Comparison of ENCODE assay signal across 1 cellular context in the genomic region with DNA sequence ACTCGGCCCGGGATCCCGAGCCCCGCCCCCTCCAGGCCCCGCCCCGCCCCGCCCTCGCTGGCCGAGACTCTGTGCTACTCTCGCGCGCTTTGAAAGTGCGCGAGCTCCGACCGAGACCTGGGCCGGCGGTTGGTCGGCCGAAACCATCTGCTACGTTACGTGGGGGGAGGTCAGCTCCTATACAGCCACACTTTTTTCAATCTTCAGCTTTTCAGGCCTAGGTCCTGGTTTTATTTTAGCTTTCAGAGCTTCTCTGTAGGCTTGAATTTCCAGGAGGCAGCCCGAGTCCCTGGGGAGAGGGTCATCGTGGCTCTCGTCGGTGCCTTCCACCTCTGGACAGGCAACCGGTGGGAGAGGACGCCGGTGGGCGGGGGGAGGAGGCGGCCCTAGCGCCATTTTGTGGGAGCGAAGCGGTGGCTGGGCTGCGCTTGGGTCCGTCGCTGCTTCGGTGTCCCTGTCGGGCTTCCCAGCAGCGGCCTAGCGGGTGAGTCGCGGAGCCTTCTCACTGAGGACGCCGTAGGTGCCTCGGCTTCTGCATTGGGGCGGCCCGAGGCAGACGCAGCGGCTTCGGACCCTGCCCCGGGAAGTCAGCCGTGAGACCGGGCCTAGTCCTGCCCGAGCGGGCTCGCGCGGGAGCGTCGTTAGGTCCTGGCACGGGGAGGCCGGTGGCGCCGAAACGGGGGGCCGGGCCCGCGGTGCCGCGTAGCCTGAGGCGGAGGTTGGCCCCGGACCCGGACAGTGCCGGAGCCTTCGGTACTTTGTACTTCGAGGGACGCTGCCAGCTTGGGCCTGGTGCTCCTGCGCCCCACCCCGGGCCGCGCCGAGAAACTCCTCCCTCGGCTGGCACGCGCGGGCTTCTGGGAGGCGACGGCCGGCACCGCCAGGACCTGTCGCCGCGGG.
A peak's percentile ranks its signal among the peaks of the same experiment; 100 is the strongest.
TF ChIP-seq lines count a peak whose summit lies in the region.

A gene (plus strand): TSS at position 395 of the 900 bp plus-strand sequence. CDS start 1,074 bp downstream, outside the sequence.

TF ChIP-seq in GM12878, 131 proteins besides CTCF, POLR2A, EP300 and RAD21 (continued from another document and continues in another):
- TF ChIP-seq, protein P1, sequence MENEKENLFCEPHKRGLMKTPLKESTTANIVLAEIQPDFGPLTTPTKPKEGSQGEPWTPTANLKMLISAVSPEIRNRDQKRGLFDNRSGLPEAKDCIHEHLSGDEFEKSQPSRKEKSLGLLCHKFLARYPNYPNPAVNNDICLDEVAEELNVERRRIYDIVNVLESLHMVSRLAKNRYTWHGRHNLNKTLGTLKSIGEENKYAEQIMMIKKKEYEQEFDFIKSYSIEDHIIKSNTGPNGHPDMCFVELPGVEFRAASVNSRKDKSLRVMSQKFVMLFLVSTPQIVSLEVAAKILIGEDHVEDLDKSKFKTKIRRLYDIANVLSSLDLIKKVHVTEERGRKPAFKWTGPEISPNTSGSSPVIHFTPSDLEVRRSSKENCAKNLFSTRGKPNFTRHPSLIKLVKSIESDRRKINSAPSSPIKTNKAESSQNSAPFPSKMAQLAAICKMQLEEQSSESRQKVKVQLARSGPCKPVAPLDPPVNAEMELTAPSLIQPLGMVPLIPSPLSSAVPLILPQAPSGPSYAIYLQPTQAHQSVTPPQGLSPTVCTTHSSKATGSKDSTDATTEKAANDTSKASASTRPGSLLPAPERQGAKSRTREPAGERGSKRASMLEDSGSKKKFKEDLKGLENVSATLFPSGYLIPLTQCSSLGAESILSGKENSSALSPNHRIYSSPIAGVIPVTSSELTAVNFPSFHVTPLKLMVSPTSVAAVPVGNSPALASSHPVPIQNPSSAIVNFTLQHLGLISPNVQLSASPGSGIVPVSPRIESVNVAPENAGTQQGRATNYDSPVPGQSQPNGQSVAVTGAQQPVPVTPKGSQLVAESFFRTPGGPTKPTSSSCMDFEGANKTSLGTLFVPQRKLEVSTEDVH (IDR thresholded peaks at IDR 0.05; ENCODE audit: low read depth, partially characterized antibody): peak; percentile 70
- TF ChIP-seq FOS (IDR thresholded peaks at IDR 0.05; ENCODE audit: borderline replicate concordance, extremely low read depth, insufficient read length) (no peak), ZNF24 (IDR thresholded peaks at IDR 0.05) (no peak), TBL1XR1 (IDR thresholded peaks at IDR 0.05; ENCODE audit: low read depth, low read length) (no peak), RB1 (IDR thresholded peaks at IDR 0.05; ENCODE audit: borderline replicate concordance) (peak; percentile 85; the same call in 1 of the 2 replicates), FOXK2 (IDR thresholded peaks at IDR 0.05) (peak; percentile 99), CHD4 (IDR thresholded peaks at IDR 0.05) (no peak), KLF5 (IDR thresholded peaks at IDR 0.05; ENCODE audit: partially characterized antibody) (peak; percentile 100), EGR1 (IDR thresholded peaks at IDR 0.05; ENCODE audit: borderline replicate concordance in 1 of 2, low read depth in 2 of 2, low read length in 2 of 2) (peak; percentile 42 to 82), SMAD1 (IDR thresholded peaks at IDR 0.05; ENCODE audit: low read depth, partially characterized antibody) (no peak), SIX5 (IDR thresholded peaks at IDR 0.05; ENCODE audit: low read depth, low read length, severe bottlenecking) (peak; percentile 71), POLR2AphosphoS5 (IDR thresholded peaks at IDR 0.05; ENCODE audit: low read length) (peak; percentile 97), TARDBP (IDR thresholded peaks at IDR 0.05; ENCODE audit: borderline replicate concordance) (peak; percentile 63; the same call in 1 of the 2 replicates), NBN (IDR thresholded peaks at IDR 0.05) (peak; percentile 97; the same call in 1 of the 2 replicates), MTA3 (IDR thresholded peaks at IDR 0.05; ENCODE audit: borderline replicate concordance, low read length) (no peak), ASH2L (IDR thresholded peaks at IDR 0.05; ENCODE audit: borderline replicate concordance, low read depth) (peak; percentile 99), TCF12 (IDR thresholded peaks at IDR 0.05; ENCODE audit: low read depth, low read length) (peak; percentile 52; the same call in 1 of the 2 replicates), POLR2AphosphoS2 (IDR thresholded peaks at IDR 0.05; ENCODE audit: low read depth, low read length) (peak; percentile 83; the same call in 1 of the 2 replicates), MYB (IDR thresholded peaks at IDR 0.05; ENCODE audit: borderline replicate concordance, low read depth, low read length) (peak; percentile 81; the same call in 1 of the 2 replicates), RBBP5 (conservative IDR thresholded peaks at IDR 0.05) (peak; percentile 89; the same call in 1 of the 2 replicates), CBFB (IDR thresholded peaks at IDR 0.05; ENCODE audit: low read depth) (peak; percentile 92), CHD2 (IDR thresholded peaks at IDR 0.05; ENCODE audit: borderline replicate concordance, low read depth, low read length) (peak; percentile 97), RELA (IDR thresholded peaks at IDR 0.05; ENCODE audit: borderline replicate concordance, partially characterized antibody) (peak; percentile 69), RCOR1 (conservative IDR thresholded peaks at IDR 0.05; ENCODE audit: low read depth, low read length) (0 out of 2 replicates have a peak, but pooled peaks have one; percentile 45), SRF (IDR thresholded peaks at IDR 0.05; ENCODE audit: low read depth in 2 of 2, low read length in 2 of 2) (no peak), MEF2B (IDR thresholded peaks at IDR 0.05; ENCODE audit: partially characterized antibody, poor library complexity, severe bottlenecking) (no peak), HDAC2 (IDR thresholded peaks at IDR 0.05) (no peak), STAT3 (IDR thresholded peaks at IDR 0.05; ENCODE audit: low read depth, low read length) (no peak), MTA2 (IDR thresholded peaks at IDR 0.05; ENCODE audit: low read depth) (peak; percentile 23), NR2C2 (IDR thresholded peaks at IDR 0.05; ENCODE audit: borderline replicate concordance, control insufficient read depth, insufficient read length, low read depth) (no peak), SREBF1 (IDR thresholded peaks at IDR 0.05; ENCODE audit: low read length) (peak; percentile 98), KDM1A (IDR thresholded peaks at IDR 0.05; ENCODE audit: borderline replicate concordance) (no peak), POU2F2 (IDR thresholded peaks at IDR 0.05; ENCODE audit: borderline replicate concordance, low read depth, low read length) (peak; percentile 74; the same call in 2 of the 3 replicates), CREB1 (IDR thresholded peaks at IDR 0.05; ENCODE audit: low read depth) (peak; percentile 57), MYC (IDR thresholded peaks at IDR 0.05; ENCODE audit: insufficient read depth, insufficient read length, insufficient replicate concordance, low read length, severe bottlenecking) (peak; percentile 43), MXI1 (IDR thresholded peaks at IDR 0.05; ENCODE audit: low read depth, low read length) (no peak), CEBPB (IDR thresholded peaks at IDR 0.05; ENCODE audit: borderline replicate concordance in 1 of 2, low read depth in 2 of 2, low read length in 2 of 2) (no peak), DPF2 (IDR thresholded peaks at IDR 0.05) (peak; percentile 84; the same call in 1 of the 2 replicates), KAT2A (conservative IDR thresholded peaks at IDR 0.05; ENCODE audit: control insufficient read depth, low read depth, low read length) (no peak), IKZF1 (conservative IDR thresholded peaks at IDR 0.05) (peak; percentile 74), PML (IDR thresholded peaks at IDR 0.05; ENCODE audit: low read length) (peak; percentile 66), ZNF622 (IDR thresholded peaks at IDR 0.05) (no peak), SMARCA5 (IDR thresholded peaks at IDR 0.05) (no peak), ZNF217 (IDR thresholded peaks at IDR 0.05) (no peak), RAD51 (IDR thresholded peaks at IDR 0.05) (no peak)
- TF ChIP-seq, protein P2, sequence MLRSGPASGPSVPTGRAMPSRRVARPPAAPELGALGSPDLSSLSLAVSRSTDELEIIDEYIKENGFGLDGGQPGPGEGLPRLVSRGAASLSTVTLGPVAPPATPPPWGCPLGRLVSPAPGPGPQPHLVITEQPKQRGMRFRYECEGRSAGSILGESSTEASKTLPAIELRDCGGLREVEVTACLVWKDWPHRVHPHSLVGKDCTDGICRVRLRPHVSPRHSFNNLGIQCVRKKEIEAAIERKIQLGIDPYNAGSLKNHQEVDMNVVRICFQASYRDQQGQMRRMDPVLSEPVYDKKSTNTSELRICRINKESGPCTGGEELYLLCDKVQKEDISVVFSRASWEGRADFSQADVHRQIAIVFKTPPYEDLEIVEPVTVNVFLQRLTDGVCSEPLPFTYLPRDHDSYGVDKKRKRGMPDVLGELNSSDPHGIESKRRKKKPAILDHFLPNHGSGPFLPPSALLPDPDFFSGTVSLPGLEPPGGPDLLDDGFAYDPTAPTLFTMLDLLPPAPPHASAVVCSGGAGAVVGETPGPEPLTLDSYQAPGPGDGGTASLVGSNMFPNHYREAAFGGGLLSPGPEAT (IDR thresholded peaks at IDR 0.05; ENCODE audit: low read depth): peak; percentile 99
- TF ChIP-seq, protein P3, sequence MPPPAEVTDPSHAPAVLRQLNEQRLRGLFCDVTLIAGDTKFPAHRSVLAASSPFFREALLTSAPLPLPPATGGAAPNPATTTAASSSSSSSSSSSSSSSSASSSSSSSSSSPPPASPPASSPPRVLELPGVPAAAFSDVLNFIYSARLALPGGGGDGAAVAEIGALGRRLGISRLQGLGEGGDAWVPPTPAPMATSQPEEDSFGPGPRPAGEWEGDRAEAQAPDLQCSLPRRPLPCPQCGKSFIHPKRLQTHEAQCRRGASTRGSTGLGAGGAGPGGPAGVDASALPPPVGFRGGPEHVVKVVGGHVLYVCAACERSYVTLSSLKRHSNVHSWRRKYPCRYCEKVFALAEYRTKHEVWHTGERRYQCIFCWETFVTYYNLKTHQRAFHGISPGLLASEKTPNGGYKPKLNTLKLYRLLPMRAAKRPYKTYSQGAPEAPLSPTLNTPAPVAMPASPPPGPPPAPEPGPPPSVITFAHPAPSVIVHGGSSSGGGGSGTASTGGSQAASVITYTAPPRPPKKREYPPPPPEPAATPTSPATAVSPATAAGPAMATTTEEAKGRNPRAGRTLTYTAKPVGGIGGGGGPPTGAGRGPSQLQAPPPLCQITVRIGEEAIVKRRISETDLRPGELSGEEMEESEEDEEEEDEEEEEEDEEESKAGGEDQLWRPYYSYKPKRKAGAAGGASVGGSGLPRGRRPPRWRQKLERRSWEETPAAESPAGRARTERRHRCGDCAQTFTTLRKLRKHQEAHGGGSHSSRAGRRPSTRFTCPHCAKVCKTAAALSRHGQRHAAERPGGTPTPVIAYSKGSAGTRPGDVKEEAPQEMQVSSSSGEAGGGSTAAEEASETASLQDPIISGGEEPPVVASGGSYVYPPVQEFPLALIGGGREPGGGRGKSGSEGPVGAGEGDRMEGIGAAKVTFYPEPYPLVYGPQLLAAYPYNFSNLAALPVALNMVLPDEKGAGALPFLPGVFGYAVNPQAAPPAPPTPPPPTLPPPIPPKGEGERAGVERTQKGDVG (CRISPR knock-in tag; IDR thresholded peaks at IDR 0.05): no peak
- TF ChIP-seq, protein P4, sequence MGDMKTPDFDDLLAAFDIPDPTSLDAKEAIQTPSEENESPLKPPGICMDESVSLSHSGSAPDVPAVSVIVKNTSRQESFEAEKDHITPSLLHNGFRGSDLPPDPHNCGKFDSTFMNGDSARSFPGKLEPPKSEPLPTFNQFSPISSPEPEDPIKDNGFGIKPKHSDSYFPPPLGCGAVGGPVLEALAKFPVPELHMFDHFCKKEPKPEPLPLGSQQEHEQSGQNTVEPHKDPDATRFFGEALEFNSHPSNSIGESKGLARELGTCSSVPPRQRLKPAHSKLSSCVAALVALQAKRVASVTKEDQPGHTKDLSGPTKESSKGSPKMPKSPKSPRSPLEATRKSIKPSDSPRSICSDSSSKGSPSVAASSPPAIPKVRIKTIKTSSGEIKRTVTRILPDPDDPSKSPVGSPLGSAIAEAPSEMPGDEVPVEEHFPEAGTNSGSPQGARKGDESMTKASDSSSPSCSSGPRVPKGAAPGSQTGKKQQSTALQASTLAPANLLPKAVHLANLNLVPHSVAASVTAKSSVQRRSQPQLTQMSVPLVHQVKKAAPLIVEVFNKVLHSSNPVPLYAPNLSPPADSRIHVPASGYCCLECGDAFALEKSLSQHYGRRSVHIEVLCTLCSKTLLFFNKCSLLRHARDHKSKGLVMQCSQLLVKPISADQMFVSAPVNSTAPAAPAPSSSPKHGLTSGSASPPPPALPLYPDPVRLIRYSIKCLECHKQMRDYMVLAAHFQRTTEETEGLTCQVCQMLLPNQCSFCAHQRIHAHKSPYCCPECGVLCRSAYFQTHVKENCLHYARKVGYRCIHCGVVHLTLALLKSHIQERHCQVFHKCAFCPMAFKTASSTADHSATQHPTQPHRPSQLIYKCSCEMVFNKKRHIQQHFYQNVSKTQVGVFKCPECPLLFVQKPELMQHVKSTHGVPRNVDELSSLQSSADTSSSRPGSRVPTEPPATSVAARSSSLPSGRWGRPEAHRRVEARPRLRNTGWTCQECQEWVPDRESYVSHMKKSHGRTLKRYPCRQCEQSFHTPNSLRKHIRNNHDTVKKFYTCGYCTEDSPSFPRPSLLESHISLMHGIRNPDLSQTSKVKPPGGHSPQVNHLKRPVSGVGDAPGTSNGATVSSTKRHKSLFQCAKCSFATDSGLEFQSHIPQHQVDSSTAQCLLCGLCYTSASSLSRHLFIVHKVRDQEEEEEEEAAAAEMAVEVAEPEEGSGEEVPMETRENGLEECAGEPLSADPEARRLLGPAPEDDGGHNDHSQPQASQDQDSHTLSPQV (IDR thresholded peaks at IDR 0.05): no peak
- TF ChIP-seq, protein P5, sequence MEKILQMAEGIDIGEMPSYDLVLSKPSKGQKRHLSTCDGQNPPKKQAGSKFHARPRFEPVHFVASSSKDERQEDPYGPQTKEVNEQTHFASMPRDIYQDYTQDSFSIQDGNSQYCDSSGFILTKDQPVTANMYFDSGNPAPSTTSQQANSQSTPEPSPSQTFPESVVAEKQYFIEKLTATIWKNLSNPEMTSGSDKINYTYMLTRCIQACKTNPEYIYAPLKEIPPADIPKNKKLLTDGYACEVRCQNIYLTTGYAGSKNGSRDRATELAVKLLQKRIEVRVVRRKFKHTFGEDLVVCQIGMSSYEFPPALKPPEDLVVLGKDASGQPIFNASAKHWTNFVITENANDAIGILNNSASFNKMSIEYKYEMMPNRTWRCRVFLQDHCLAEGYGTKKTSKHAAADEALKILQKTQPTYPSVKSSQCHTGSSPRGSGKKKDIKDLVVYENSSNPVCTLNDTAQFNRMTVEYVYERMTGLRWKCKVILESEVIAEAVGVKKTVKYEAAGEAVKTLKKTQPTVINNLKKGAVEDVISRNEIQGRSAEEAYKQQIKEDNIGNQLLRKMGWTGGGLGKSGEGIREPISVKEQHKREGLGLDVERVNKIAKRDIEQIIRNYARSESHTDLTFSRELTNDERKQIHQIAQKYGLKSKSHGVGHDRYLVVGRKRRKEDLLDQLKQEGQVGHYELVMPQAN (conservative IDR thresholded peaks at IDR 0.05): peak; percentile 68; the same call in 1 of the 2 replicates
- TF ChIP-seq, protein P6, sequence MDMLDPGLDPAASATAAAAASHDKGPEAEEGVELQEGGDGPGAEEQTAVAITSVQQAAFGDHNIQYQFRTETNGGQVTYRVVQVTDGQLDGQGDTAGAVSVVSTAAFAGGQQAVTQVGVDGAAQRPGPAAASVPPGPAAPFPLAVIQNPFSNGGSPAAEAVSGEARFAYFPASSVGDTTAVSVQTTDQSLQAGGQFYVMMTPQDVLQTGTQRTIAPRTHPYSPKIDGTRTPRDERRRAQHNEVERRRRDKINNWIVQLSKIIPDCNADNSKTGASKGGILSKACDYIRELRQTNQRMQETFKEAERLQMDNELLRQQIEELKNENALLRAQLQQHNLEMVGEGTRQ (IDR thresholded peaks at IDR 0.05; ENCODE audit: borderline replicate concordance, low read depth, low read length): no peak
